Comparison of ENCODE assay signal across 8 cellular contexts in genomic region chr13:52001120-52001731, GRCh38. TPM values are rescaled to one million over a fixed set of nuclear protein-coding genes. Genes with fewer than 3 reads are reported as not detected.
DNase-seq lines count a peak whose midpoint lies in the region; ATAC-seq lines count a peak whose summit lies in the region.

No MANE protein-coding gene starts in this region.

- ATAC-seq in GM18861 (IDR thresholded peaks at IDR 0.05; ENCODE audit: unreplicated experiment) (peak; percentile 86), HG03108 (IDR thresholded peaks at IDR 0.05; ENCODE audit: unreplicated experiment) (peak; percentile 78)

- peak; percentile 70 for DNase-seq in COLO829 (ENCODE audit: low spot score)
- DNase-seq in NCI-H82 treated with DMSO at 0.1 percent for 48 hours (lab: John Stamatoyannopoulos, UW; ENCODE audit: unreplicated experiment): peak; percentile 77
- peak; percentile 53 for DNase-seq in cerebellar cortex (ENCODE audit: low spot score)
- DNase-seq in lung microvascular endothelial cell (ENCODE audit: low read depth in 2 of 2): peak; percentile 62 to 64
- DNase-seq in T1000 (lab: John Stamatoyannopoulos, UW): no peak
- no peak for DNase-seq in mesenteric fat pad (ENCODE audit: low spot score)

RNA-seq across cellular contexts. Expression of gene ATP7B, which starts 10.0 kb away (rescaled TPM):
- total RNA-seq in lung microvascular endothelial cell (4.6 TPM in 2 replicates), mesenteric fat pad (7.1 TPM)

RNA-seq across cellular contexts. Expression of gene ALG11, which starts 11.0 kb away (rescaled TPM):
- total RNA-seq in lung microvascular endothelial cell (11.3 and 17.9 TPM in 2 replicates), mesenteric fat pad (28.2 TPM)

RNA-seq across cellular contexts. Expression of gene UTP14C, which starts 23.3 kb away (rescaled TPM):
- 6.3 and 10.7 TPM in 2 replicates for total RNA-seq in lung microvascular endothelial cell
- total RNA-seq in mesenteric fat pad: 12.5 TPM

Comparison
In these comparisons a context has a peak if more than half of its experiments do, and no peak if none do; other contexts are left out.
1. DNase-seq: peak in COLO829 (single experiment), NCI-H82 treated with DMSO at 0.1 percent for 48 hours (single experiment), cerebellar cortex (single experiment) and lung microvascular endothelial cell (2 of 2); none in T1000 (single experiment) and mesenteric fat pad (single experiment).